In genomic region chrX:47129157-47129878, GRCh38 we compare ENCODE assay signal across 8 cellular contexts. TPM values are rescaled to one million over a fixed set of nuclear protein-coding genes. Genes with fewer than 3 reads are reported as not detected.
DNase-seq lines count a peak whose midpoint lies in the region; ATAC-seq and TF ChIP-seq lines count a peak whose summit lies in the region.

No MANE protein-coding gene starts in this region.

- H3K9me3 ChIP-seq in testis = no peaks in the 10 kb centered on the region

- no peaks in the 10 kb centered on the region for H3K27me3 Mint-ChIP-seq in activated naive CD8-positive, alpha-beta T cell

- H3K9me3 Mint-ChIP-seq in activated naive CD8-positive, alpha-beta T cell (ENCODE audit: low read depth) = no peaks in the 10 kb centered on the region

- 1% methylated on average over 14 to 28 of the region's 31 CpGs for WGBS in testis, 2 donors

- peak overlapping the region; percentile 50 to 76 for H3K27ac ChIP-seq in testis

- H3K4me3 Mint-ChIP-seq in activated naive CD8-positive, alpha-beta T cell = peak overlapping the region; percentile 96

- no peaks in the 10 kb centered on the region for H3K4me1 ChIP-seq in testis

- DNase-seq in GM06990 (ENCODE audit: extremely low read depth, insufficient read length) (peak; percentile 85), NB4 (ENCODE audit: low read depth) (peak; percentile 94), SK-N-DZ (ENCODE audit: low spot score) (peak; percentile 96), glomerular visceral epithelial cell (ENCODE audit: extremely low spot score) (peak; percentile 96), omental fat pad (ENCODE audit: low spot score) (peak; percentile 93), testis (peak; percentile 94)

- ATAC-seq in HG02571 (IDR thresholded peaks at IDR 0.05; ENCODE audit: unreplicated experiment) (peak; percentile 96), omental fat pad (ENCODE audit: low FRiP score) (peak; percentile 97)

- H3K4me3 ChIP-seq in GM06990 (replicated peaks; ENCODE audit: low read depth, low read length) (peak overlapping the region; percentile 63), NB4 (ENCODE audit: low read depth, low read length) (peak overlapping the region; percentile 63), testis (peak overlapping the region; percentile 53 to 68)

- TF ChIP-seq CTCF in GM06990 (IDR thresholded peaks at IDR 0.05; ENCODE audit: insufficient read depth, low read length, poor library complexity, severe bottlenecking) (no peak), NB4 (IDR thresholded peaks at IDR 0.05; ENCODE audit: low read depth, low read length) (no peak), omental fat pad (IDR thresholded peaks at IDR 0.05) (no peak), testis (IDR thresholded peaks at IDR 0.05) (no peak)

- H3K27me3 ChIP-seq in GM06990 (replicated peaks; ENCODE audit: control insufficient read depth, insufficient read depth, low read length) (no peaks in the 10 kb centered on the region), testis (no peaks in the 10 kb centered on the region)

- no peaks in the 10 kb centered on the region for H3K36me3 Mint-ChIP-seq in activated naive CD8-positive, alpha-beta T cell

- intact Hi-C loops in testis (cut with DNase I; ENCODE audit: low total_unique reads) = no loop called here

- H3K36me3 ChIP-seq in GM06990 (ENCODE audit: control insufficient read depth, insufficient read depth, low read length) = no peaks in the 10 kb centered on the region
- H3K36me3 ChIP-seq in testis (ENCODE audit: low read depth, missing control alignments) = no peaks in the 10 kb centered on the region

- peak; percentile 60 for TF ChIP-seq POLR2A in NB4 (IDR thresholded peaks at IDR 0.05; ENCODE audit: extremely low read depth, insufficient read length)
- TF ChIP-seq POLR2A in testis (IDR thresholded peaks at IDR 0.05) = no peak

- peaks cover 4% of the 10 kb centered on the region for H3K4me1 Mint-ChIP-seq in activated naive CD8-positive, alpha-beta T cell (ENCODE audit: low read depth)

- peak overlapping the region; percentile 96 for H3K27ac Mint-ChIP-seq in activated naive CD8-positive, alpha-beta T cell

RNA-seq across cellular contexts. Expression of gene NDUFB11, which starts 15.2 kb away (rescaled TPM):
- 144 and 154 TPM in 2 replicates for polyA plus RNA-seq in SK-N-DZ (2014; cell fraction: cytosol; rRNA removed)
- polyA plus RNA-seq in SK-N-DZ (2014; cell fraction: nucleus; rRNA removed) = 87.7 and 101 TPM in 2 replicates
- total RNA-seq in omental fat pad (10 to 100 TPM; 37.7 to 63.2 (median 41.6) TPM), testis (10 to 100 TPM; 68.0 to 77.4 TPM)
- 41.3 TPM for polyA plus RNA-seq in testis (ENCODE audit: insufficient read depth, low read depth, low replicate concordance)

RNA-seq across cellular contexts. Expression of gene RBM10, which starts 15.7 kb away (rescaled TPM):
- 60.0 and 60.5 TPM in 2 replicates for polyA plus RNA-seq in SK-N-DZ (2014; cell fraction: cytosol; rRNA removed)
- 54.2 and 64.8 TPM in 2 replicates for polyA plus RNA-seq in SK-N-DZ (2014; cell fraction: nucleus; rRNA removed)
- total RNA-seq in omental fat pad (10 to 100 TPM; 24.3 to 27.0 (median 25.4) TPM), testis (10 to 100 TPM; 28.5 to 41.3 TPM)
- 20.4 TPM for polyA plus RNA-seq in testis (ENCODE audit: insufficient read depth, low read depth, low replicate concordance)

RNA-seq across cellular contexts. Expression of gene RGN, which starts 51.1 kb away (rescaled TPM):
- polyA plus RNA-seq in SK-N-DZ (2014; cell fraction: cytosol; rRNA removed) = 0.78 TPM in 1 of 2 replicates, not detected in the other
- not detected in 2 replicates for polyA plus RNA-seq in SK-N-DZ (2014; cell fraction: nucleus; rRNA removed)
- total RNA-seq in omental fat pad (1 to 10 TPM; 1.4 to 4.0 (median 2.9) TPM), testis (10 to 100 TPM in 1 of 2 donors, 1 to 10 TPM in 1; 8.1 to 10.6 TPM)
- polyA plus RNA-seq in testis (ENCODE audit: insufficient read depth, low read depth, low replicate concordance) = 6.5 TPM

Comparison
In these comparisons a context has a peak if more than half of its experiments do, and no peak if none do; other contexts are left out.
1. Peak in every context shown above with its lines: DNase-seq, ATAC-seq, H3K4me3 ChIP-seq and H3K27ac ChIP-seq.